ENCODE assay signal across 19 cellular contexts in the genomic region with DNA sequence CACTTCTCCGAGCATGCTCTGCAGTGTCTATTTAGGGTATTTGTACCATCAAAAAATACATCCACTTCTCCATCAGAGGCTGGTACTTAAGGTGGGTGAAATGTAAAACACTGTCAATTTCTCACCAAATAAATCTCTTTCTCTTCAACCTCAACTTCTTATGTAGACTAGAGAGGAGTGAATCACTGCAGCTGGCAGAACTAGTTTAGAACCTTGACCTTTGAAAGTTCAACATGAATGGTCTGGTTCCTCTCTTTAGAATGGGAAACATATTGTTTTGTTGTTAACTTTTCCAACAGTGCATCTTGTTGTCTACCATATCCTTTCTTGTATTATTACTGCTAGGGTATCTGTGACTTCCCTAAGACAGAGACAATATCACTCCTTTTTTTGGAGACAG.
"Had no signal": no experiment of that assay in that cellular context is flagged by ENCODE, and none has a peak within 500 bp of the region (broad histone marks: within the 10 kb centered on the region; RNA-seq: fewer than 3 reads in every experiment).

No MANE protein-coding gene starts in this region.

- H3K4me3 ChIP-seq: MG63 had no signal

- H3K4me2 ChIP-seq: SK-N-SH had no signal

- ATAC-seq: Panc1 had no signal

- H3K9me3 ChIP-seq: MG63, SK-N-SH had no signal

- H3K9ac ChIP-seq: SK-N-SH had no signal

- H3K27ac ChIP-seq: HL-60, RWPE1 had no signal

- DNase-seq: KBM-7, MG63, NCI-H1092, NCI-H1105 treated with DMSO at 0.1 percent for 48 hours, NCI-H1417 treated with DMSO at 0.1 percent for 48 hours, NCI-H1694 treated with DMSO at 0.1 percent for 48 hours, NCI-H1930, NCI-H2081, NCI-H2107, NCI-H2227 treated with DMSO at 0.1 percent for 48 hours, NCI-H524, NCI-H526 treated with DMSO at 0.1 percent for 48 hours, NCI-H748 treated with DMSO at 0.1 percent for 48 hours, SHP77, SK-N-SH, SW 1271 had no signal

- H3K36me3 ChIP-seq: MG63 had no signal

- H3K27me3 ChIP-seq: MG63 had no signal
